ENCODE assay signal across 1 cellular context in genomic region chr14:59213368-59214315, GRCh38.
TF ChIP-seq lines count a peak whose summit lies in the region.

No MANE protein-coding gene starts in this region.

TF ChIP-seq in IMR-90, 13 proteins besides CTCF, POLR2A, EP300 and RAD21 (continued from another document):
- TF ChIP-seq NFE2L2 (IDR thresholded peaks at IDR 0.05; ENCODE audit: low read depth, low read length) = no peak
TF ChIP-seq in IMR-90: peak in this region for 0.
